ENCODE assay signal across 9 cellular contexts in genomic region chr17:4480929-4481898, GRCh38. TPM values are rescaled to one million over a fixed set of nuclear protein-coding genes. Genes with fewer than 3 reads are reported as not detected.
DNase-seq lines count a peak whose midpoint lies in the region; ATAC-seq and TF ChIP-seq lines count a peak whose summit lies in the region.
"Had no signal": no experiment of that assay in that cellular context is flagged by ENCODE, and none has a peak within 500 bp of the region (broad histone marks: within the 10 kb centered on the region; RNA-seq: fewer than 3 reads in every experiment).

No MANE protein-coding gene starts in this region.

- no peaks in the 10 kb centered on the region for H3F3A ChIP-seq in PC-3 (ENCODE audit: low read length, unreplicated experiment)

- intact Hi-C loops in PC-3 (cut with micrococcal nuclease): no loop called here

- no peak overlapping the region for H2AFZ ChIP-seq in PC-3 (ENCODE audit: low read length)

- no peaks in the 10 kb centered on the region for H3K9me3 ChIP-seq in MG63
- no peaks in the 10 kb centered on the region for H3K9me3 ChIP-seq in PC-3 (ENCODE audit: low read length)

- no peak overlapping the region for H3K9ac ChIP-seq in PC-3 (ENCODE audit: low read length)

- no peaks in the 10 kb centered on the region for H3K36me3 ChIP-seq in MG63
- no peaks in the 10 kb centered on the region for H3K36me3 ChIP-seq in PC-3 (ENCODE audit: low read depth, low read length)

- CTCF ChIA-PET in PC-3 (lab: Charles Lee): no interaction called here

- POLR2A ChIA-PET in PC-3 (lab: Charles Lee; ENCODE audit: unreplicated experiment): no interaction called here

- peaks cover 24% of the 10 kb centered on the region for H3K4me1 ChIP-seq in PC-3 (ENCODE audit: insufficient read depth, low read length)

- H3K79me2 ChIP-seq in PC-3 (ENCODE audit: low read length): no peaks in the 10 kb centered on the region

- H3K4me2 ChIP-seq in PC-3 (ENCODE audit: low read length): no peak overlapping the region

- no peak overlapping the region for H3K27ac ChIP-seq in PC-3 (ENCODE audit: low read length)
- H3K27ac ChIP-seq: SK-N-MC had no signal

- DNase-seq in NK-92 treated with Interleukin-12 subunit alpha and Interleukin-12 subunit beta, amount 100 ng/mL, for 24 hours (lab: John Stamatoyannopoulos, UW): peak; percentile 30
- no peak for DNase-seq in NK-92 (lab: John Stamatoyannopoulos, UW; ENCODE audit: unreplicated experiment)
- peak; percentile 60 for DNase-seq in activated CD4-positive, CD25-positive, alpha-beta regulatory T cell treated with anti-CD3 and anti-CD28 coated beads, Interleukin-2, amount 50 U/mL, for 72 hours
- peak; percentile 56 for DNase-seq in kidney tubule cell (ENCODE audit: low spot score)
- DNase-seq in stimulated activated naive CD8-positive, alpha-beta T cell treated with anti-CD3 and anti-CD28 coated beads, Interleukin-15, Interleukin-2, amounts not matched to agents 100 U/mL and 50 U/mL, for 24 hours: peak; percentile 63
- DNase-seq in MG63: no peak
- DNase-seq in PC-3: no peak
- DNase-seq in occipital lobe (lab: John Stamatoyannopoulos, UW): no peak

- H4K20me1 ChIP-seq in PC-3 (ENCODE audit: low read length): no peaks in the 10 kb centered on the region

- H3K4me3 ChIP-seq in MG63 (no peak overlapping the region), PC-3 (ENCODE audit: low read length) (no peak overlapping the region)
- H3K4me3 ChIP-seq: SK-N-MC had no signal

- peak; percentile 78 for ATAC-seq in stimulated activated naive CD8-positive, alpha-beta T cell treated with anti-CD3 and anti-CD28 coated beads, Interleukin-15, Interleukin-2, amounts not matched to agents 100 U/mL and 50 U/mL, for 24 hours
- no peak for ATAC-seq in PC-3

- no peaks in the 10 kb centered on the region for H3K9me2 ChIP-seq in PC-3 (replicated peaks; ENCODE audit: low read length)

- H3K27me3 ChIP-seq in MG63 (no peaks in the 10 kb centered on the region), PC-3 (ENCODE audit: low read length) (no peaks in the 10 kb centered on the region)

- no peak for TF ChIP-seq CTCF in PC-3 (conservative IDR thresholded peaks at IDR 0.05; ENCODE audit: low read depth, low read length)

- BruUV-seq in PC-3 (replicated peaks; lab: Mats Ljungman, UMichigan): no TSS peak

RNA-seq across cellular contexts. Expression of gene SPNS2, which starts 17.5 kb away (rescaled TPM):
- 0.22 and 4.2 TPM in 2 replicates for total RNA-seq in MG63 (2014; rRNA removed; shearing (Covaris generic); ENCODE audit: low replicate concordance)
- total RNA-seq in PC-3 (2014; rRNA removed) (2.6 and 7.9 TPM in 2 replicates), occipital lobe (15.9 TPM)

RNA-seq across cellular contexts. Expression of gene SPNS3, which starts 47.5 kb away (rescaled TPM):
- total RNA-seq in MG63 (2014; rRNA removed; shearing (Covaris generic); ENCODE audit: low replicate concordance): 1.3 TPM in 1 of 2 replicates, not detected in the other
- total RNA-seq in PC-3 (2014; rRNA removed) (0.69 and 2.6 TPM in 2 replicates), occipital lobe (0.47 TPM)

Comparison
In these comparisons a context has a peak if more than half of its experiments do, and no peak if none do; other contexts are left out.
1. DNase-seq: peak in NK-92 treated with Interleukin-12 subunit alpha and Interleukin-12 subunit beta, amount 100 ng/mL, for 24 hours (single experiment), activated CD4-positive, CD25-positive, alpha-beta regulatory T cell treated with anti-CD3 and anti-CD28 coated beads, Interleukin-2, amount 50 U/mL, for 72 hours (single experiment), kidney tubule cell (single experiment) and stimulated activated naive CD8-positive, alpha-beta T cell treated with anti-CD3 and anti-CD28 coated beads, Interleukin-15, Interleukin-2, amounts not matched to agents 100 U/mL and 50 U/mL, for 24 hours (single experiment); none in NK-92 (single experiment), MG63 (single experiment), PC-3 (single experiment) and occipital lobe (single experiment).